ENCODE assay signal across 1 cellular context in genomic region chr3:123635717-123636116, GRCh38.
TF ChIP-seq lines count a peak whose summit lies in the region.

No MANE protein-coding gene starts in this region.

TF ChIP-seq in H1, 55 proteins besides CTCF, POLR2A, EP300 and RAD21:
- TF ChIP-seq, protein P1, sequence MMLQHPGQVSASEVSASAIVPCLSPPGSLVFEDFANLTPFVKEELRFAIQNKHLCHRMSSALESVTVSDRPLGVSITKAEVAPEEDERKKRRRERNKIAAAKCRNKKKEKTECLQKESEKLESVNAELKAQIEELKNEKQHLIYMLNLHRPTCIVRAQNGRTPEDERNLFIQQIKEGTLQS (IDR thresholded peaks at IDR 0.05; ENCODE audit: insufficient read depth, low read depth, low read length), result no peak
- TF ChIP-seq RXRA (IDR thresholded peaks at IDR 0.05; ENCODE audit: insufficient read depth, low read depth, low read length) (no peak), SUZ12 (IDR thresholded peaks at IDR 0.05; ENCODE audit: low read length) (no peak), NRF1 (IDR thresholded peaks at IDR 0.05; ENCODE audit: low read depth, low read length) (no peak), CBX5 (IDR thresholded peaks at IDR 0.05; ENCODE audit: low read depth, low read length) (no peak), ASH2L (IDR thresholded peaks at IDR 0.05; ENCODE audit: low read length) (no peak), HDAC6 (IDR thresholded peaks at IDR 0.05; ENCODE audit: low read depth, low read length) (no peak)
